Comparison of ENCODE assay signal across 8 cellular contexts in genomic region chrX:152904151-152905080, GRCh38. TPM values are rescaled to one million over a fixed set of nuclear protein-coding genes. Genes with fewer than 3 reads are reported as not detected.
DNase-seq lines count a peak whose midpoint lies in the region; TF ChIP-seq lines count a peak whose summit lies in the region.

No MANE protein-coding gene starts in this region.

- H3K4ac ChIP-seq in mesenchymal stem cell (ENCODE audit: low read depth in 1 of 2, low read length in 2 of 2): no peak overlapping the region

- H4K8ac ChIP-seq in mesenchymal stem cell (ENCODE audit: low read length): peak overlapping the region; percentile 77

- no peaks in the 10 kb centered on the region for H3K36me3 ChIP-seq in mesenchymal stem cell (ENCODE audit: control insufficient read depth in 1 of 2, insufficient read depth in 2 of 2, low read depth in 1 of 2, low read length in 2 of 2)
- no peaks in the 10 kb centered on the region for H3K36me3 ChIP-seq in tibial artery

- no peak overlapping the region for H3K23ac ChIP-seq in mesenchymal stem cell (ENCODE audit: low read length in 2 of 2)

- peak; percentile 19 for DNase-seq in SIG-M5 treated with dmso at 0.1 percent for 504 hours (lab: John Stamatoyannopoulos, UW; ENCODE audit: unreplicated experiment)
- DNase-seq in SIG-M5 (lab: John Stamatoyannopoulos, UW): no peak
- no peak for DNase-seq in LNCaP clone FGC (ENCODE audit: low read depth)
- peak in 4 of 10 donors; percentile 29 to 55 (median 48) for DNase-seq in dorsolateral prefrontal cortex
- DNase-seq in mesenchymal stem cell: peak; percentile 74
- peak in 1 of 2 donors; percentile 27 for DNase-seq in tibial artery
- DNase-seq in occipital lobe (lab: John Stamatoyannopoulos, UW): no peak

- H3K27me3 ChIP-seq in dorsolateral prefrontal cortex (peaks cover 0 to 85% (median 27%) of the 10 kb centered on the region in 45 donors), mesenchymal stem cell (ENCODE audit: control insufficient read depth in 1 of 2, insufficient read depth in 1 of 2, low read length in 2 of 2) (peaks cover 0 to 57% of the 10 kb centered on the region in 2 experiments), tibial artery (no peaks in the 10 kb centered on the region)

- H2AK5ac ChIP-seq in mesenchymal stem cell (ENCODE audit: low read length, severe bottlenecking): no peak overlapping the region

- no peak overlapping the region for H3K9ac ChIP-seq in mesenchymal stem cell (ENCODE audit: low read length)

- peak overlapping the region; percentile 39 for H4K91ac ChIP-seq in mesenchymal stem cell (ENCODE audit: low read length)

- H3K79me1 ChIP-seq in mesenchymal stem cell (replicated peaks; ENCODE audit: low read length, poor library complexity, severe bottlenecking): peaks cover 5% of the 10 kb centered on the region

- peak overlapping the region in 1 of 2 experiments; percentile 54 for H2BK12ac ChIP-seq in mesenchymal stem cell (ENCODE audit: low read length in 2 of 2)

- no peak overlapping the region for H2AFZ ChIP-seq in mesenchymal stem cell (ENCODE audit: low read depth, low read length)

- H3K4me3 ChIP-seq in LNCaP clone FGC (ENCODE audit: low read depth, low read length): no peak overlapping the region
- H3K4me3 ChIP-seq in dorsolateral prefrontal cortex: no peak overlapping the region
- H3K4me3 ChIP-seq in mesenchymal stem cell (ENCODE audit: insufficient read depth in 1 of 2, low read depth in 1 of 2, low read length in 2 of 2): no peak overlapping the region
- H3K4me3 ChIP-seq in tibial artery: no peak overlapping the region

- intact Hi-C loops in dorsolateral prefrontal cortex (cut with DNase I) (no loop called here), tibial artery (cut with DNase I; ENCODE audit: low total_unique reads) (no loop called here)

- H3K27ac ChIP-seq in VCaP (no peak overlapping the region), dorsolateral prefrontal cortex (no peak overlapping the region), mesenchymal stem cell (ENCODE audit: low read length, poor library complexity, severe bottlenecking) (no peak overlapping the region), tibial artery (no peak overlapping the region)

- peak overlapping the region; percentile 39 for H3K4me2 ChIP-seq in mesenchymal stem cell (ENCODE audit: low read length, poor library complexity, severe bottlenecking)

- H2BK5ac ChIP-seq in mesenchymal stem cell (ENCODE audit: low read depth, low read length, poor library complexity, severe bottlenecking): no peak overlapping the region

- peak overlapping the region; percentile 19 for H2BK120ac ChIP-seq in mesenchymal stem cell (ENCODE audit: low read depth, low read length)

- WGBS in mesenchymal stem cell: 22% methylated on average over 15 of the region's 20 CpGs

- H3K4me1 ChIP-seq in mesenchymal stem cell (ENCODE audit: control insufficient read depth, insufficient read depth, low read depth, low read length): peaks cover 32% of the 10 kb centered on the region
- H3K4me1 ChIP-seq in tibial artery: peaks cover 0 to 5% (median 0%) of the 10 kb centered on the region in 4 donors

- H3K18ac ChIP-seq in mesenchymal stem cell (ENCODE audit: low read depth in 1 of 2, low read length in 2 of 2): peak overlapping the region; percentile 21 to 49

- TF ChIP-seq CTCF in LNCaP clone FGC (IDR thresholded peaks at IDR 0.05; ENCODE audit: control insufficient read depth, extremely low read depth, insufficient read depth): peak; percentile 63
- TF ChIP-seq CTCF in VCaP (conservative IDR thresholded peaks at IDR 0.05): peak; percentile 67
- peak; percentile 19 to 74 (median 60) for TF ChIP-seq CTCF in dorsolateral prefrontal cortex (IDR thresholded peaks at IDR 0.05 in 54 of 56, conservative IDR thresholded peaks at IDR 0.05 in 2 of 56; ENCODE audit: low read depth in 1 of 56, partially characterized antibody in 56 of 56)
- TF ChIP-seq CTCF in tibial artery (IDR thresholded peaks at IDR 0.05): peak; percentile 43 to 49

- H2BK15ac ChIP-seq in mesenchymal stem cell (ENCODE audit: low read depth, poor library complexity, severe bottlenecking): no peak overlapping the region

- H3K9me3 ChIP-seq in mesenchymal stem cell (ENCODE audit: control insufficient read depth, low read length): no peaks in the 10 kb centered on the region
- no peaks in the 10 kb centered on the region for H3K9me3 ChIP-seq in tibial artery

- peak overlapping the region in 1 of 2 experiments; percentile 28 for H3K14ac ChIP-seq in mesenchymal stem cell (ENCODE audit: low read length in 2 of 2)

RNA-seq across cellular contexts. Expression of gene ZNF185, which starts 6.5 kb away (rescaled TPM):
- total RNA-seq in dorsolateral prefrontal cortex (1 to 10 TPM; 2.1 to 7.8 (median 4.2) TPM), occipital lobe (2.3 TPM)
- polyA plus RNA-seq in mesenchymal stem cell (2013, experiment 1 of 2): 1.9 TPM
- polyA plus RNA-seq in mesenchymal stem cell (2013, experiment 2 of 2): 1.7 TPM

Comparison
In these comparisons a context has a peak if more than half of its experiments do, and no peak if none do; other contexts are left out.
1. DNase-seq: peak in SIG-M5 treated with dmso at 0.1 percent for 504 hours (single experiment) and mesenchymal stem cell (single experiment); none in SIG-M5 (single experiment), LNCaP clone FGC (single experiment) and occipital lobe (single experiment).
2. Peak in every context shown above with its lines, with median percentiles within 50 percentile points of each other: CTCF ChIP-seq.